In genomic region chr7:123532788-123533552, GRCh38 we compare ENCODE assay signal across 8 cellular contexts. TPM values are rescaled to one million over a fixed set of nuclear protein-coding genes. Genes with fewer than 3 reads are reported as not detected.
DNase-seq lines count a peak whose midpoint lies in the region; ATAC-seq, FAIRE-seq and TF ChIP-seq lines count a peak whose summit lies in the region.
"Not testable (repeated sequence)": the region's sequence is repeated elsewhere in the genome, so short reads cannot be mapped to it uniquely, and the experiment has no call there.

No MANE protein-coding gene starts in this region.

- CTCF ChIA-PET in activated CD4-positive, alpha-beta T cell treated with anti-CD3 and anti-CD28 coated beads, Interleukin-2, amount 10 ng/mL, durations not matched to agents 7 days and 5 days (lab: Charles Lee) = not testable (repeated sequence)

- DNase-seq in HAP-1 (ENCODE audit: low spot score in 2 of 2) (peak in 1 of 2 experiments; percentile 45), NCI-H146 (lab: John Stamatoyannopoulos, UW) (peak; percentile 4)
- peak; percentile 10 for DNase-seq in activated CD4-positive, alpha-beta T cell treated with anti-CD3 and anti-CD28 coated beads, Interleukin-2, amount 10 ng/mL, durations not matched to agents 7 days and 5 days
- DNase-seq in bronchial epithelial cell (ENCODE audit: low read depth); right atrium auricular region (ENCODE audit: low spot score); omental fat pad (ENCODE audit: low spot score); type B pancreatic cell (ENCODE audit: extremely low spot score, unreplicated experiment): not testable (repeated sequence)

- H3K9me3 Mint-ChIP-seq in activated CD4-positive, alpha-beta T cell treated with anti-CD3 and anti-CD28 coated beads, Interleukin-2, amount 10 ng/mL, durations not matched to agents 7 days and 5 days; type B pancreatic cell: not testable (repeated sequence)

- peak overlapping the region; percentile 83 for H3K4me3 Mint-ChIP-seq in activated CD4-positive, alpha-beta T cell treated with anti-CD3 and anti-CD28 coated beads, Interleukin-2, amount 10 ng/mL, durations not matched to agents 7 days and 5 days
- H3K4me3 Mint-ChIP-seq in type B pancreatic cell = peak overlapping the region; percentile 89

- not testable (repeated sequence) for H3K36me3 Mint-ChIP-seq in activated CD4-positive, alpha-beta T cell treated with anti-CD3 and anti-CD28 coated beads, Interleukin-2, amount 10 ng/mL, durations not matched to agents 7 days and 5 days (ENCODE audit: low read depth); type B pancreatic cell

- not testable (repeated sequence) for FAIRE-seq in bronchial epithelial cell (lab: Jason Lieb, UNC)

- TF ChIP-seq CTCF in bronchial epithelial cell (IDR thresholded peaks at IDR 0.05; ENCODE audit: insufficient read depth, low read length, severe bottlenecking); right atrium auricular region (IDR thresholded peaks at IDR 0.05); omental fat pad (IDR thresholded peaks at IDR 0.05); type B pancreatic cell (conservative IDR thresholded peaks at IDR 0.05): not testable (repeated sequence)

- H3K9me3 ChIP-seq in HAP-1, right atrium auricular region: not testable (repeated sequence)

- H3K36me3 ChIP-seq in HAP-1 (replicated peaks); bronchial epithelial cell (ENCODE audit: control insufficient read depth, insufficient read depth, low read length); right atrium auricular region: not testable (repeated sequence)

- H3K27me3 ChIP-seq in HAP-1 (ENCODE audit: low read depth) = peaks cover 12% of the 10 kb centered on the region
- not testable (repeated sequence) for H3K27me3 ChIP-seq in bronchial epithelial cell (ENCODE audit: control insufficient read depth, insufficient read depth, low read length); right atrium auricular region

- H3K4me1 ChIP-seq in HAP-1 = peaks cover 23% of the 10 kb centered on the region; the same call in 1 of the 2 replicates
- peaks cover 0 to 15% of the 10 kb centered on the region in 2 donors for H3K4me1 ChIP-seq in right atrium auricular region

- in situ Hi-C loops in HAP-1 (cut with MboI; ENCODE audit: low sequenced_read_pairs) = not testable (repeated sequence)

- H3K27me3 Mint-ChIP-seq in activated CD4-positive, alpha-beta T cell treated with anti-CD3 and anti-CD28 coated beads, Interleukin-2, amount 10 ng/mL, durations not matched to agents 7 days and 5 days = peaks cover 28% of the 10 kb centered on the region
- peaks cover 22% of the 10 kb centered on the region for H3K27me3 Mint-ChIP-seq in type B pancreatic cell

- H3K27ac Mint-ChIP-seq in activated CD4-positive, alpha-beta T cell treated with anti-CD3 and anti-CD28 coated beads, Interleukin-2, amount 10 ng/mL, durations not matched to agents 7 days and 5 days = not testable (repeated sequence)
- peak overlapping the region; percentile 1 for H3K27ac Mint-ChIP-seq in type B pancreatic cell

- POLR2A ChIA-PET in activated CD4-positive, alpha-beta T cell treated with anti-CD3 and anti-CD28 coated beads, Interleukin-2, amount 10 ng/mL, durations not matched to agents 7 days and 5 days (lab: Charles Lee) = not testable (repeated sequence)

- peak; percentile 13 for ATAC-seq in omental fat pad (ENCODE audit: low FRiP score)

- peaks cover 27% of the 10 kb centered on the region for H3K4me1 Mint-ChIP-seq in activated CD4-positive, alpha-beta T cell treated with anti-CD3 and anti-CD28 coated beads, Interleukin-2, amount 10 ng/mL, durations not matched to agents 7 days and 5 days
- H3K4me1 Mint-ChIP-seq in type B pancreatic cell (ENCODE audit: unreplicated experiment) = not testable (repeated sequence)

- H3K4me3 ChIP-seq in GM08714 (ENCODE audit: low read length) (peak overlapping the region; percentile 56; the same call in 1 of the 2 replicates), HAP-1 (peak overlapping the region; percentile 20), bronchial epithelial cell (ENCODE audit: low read depth, low read length) (peak overlapping the region; percentile 17), right atrium auricular region (peak overlapping the region; percentile 37 to 52)

- not testable (repeated sequence) for H3K27ac ChIP-seq in right atrium auricular region

RNA-seq across cellular contexts. Expression of gene IQUB, which starts 1.4 kb away (rescaled TPM):
- not detected for total RNA-seq in activated CD4-positive, alpha-beta T cell treated with anti-CD3 and anti-CD28 coated beads, Interleukin-2, amount 10 ng/mL, durations not matched to agents 7 days and 5 days
- 0.13 TPM in 1 of 2 replicates, not detected in the other for total RNA-seq in bronchial epithelial cell
- under 1 TPM; 0.51 to 0.85 TPM for total RNA-seq in right atrium auricular region
- total RNA-seq in omental fat pad = 1 to 10 TPM in 2 of 4 donors, under 1 TPM in 1, not detected in 1; 0.32 to 1.6 (median 1.4) TPM
- total RNA-seq in type B pancreatic cell (ENCODE audit: low replicate concordance) = 1.2 and 2.1 TPM in 2 replicates

RNA-seq across cellular contexts. Expression of gene NDUFA5, which starts 24.6 kb away (rescaled TPM):
- 10 to 100 TPM; 45.4 to 49.7 TPM for total RNA-seq in activated CD4-positive, alpha-beta T cell treated with anti-CD3 and anti-CD28 coated beads, Interleukin-2, amount 10 ng/mL, durations not matched to agents 7 days and 5 days
- total RNA-seq in bronchial epithelial cell = 27.9 and 42.0 TPM in 2 replicates
- 100 to 1,000 TPM; 110 to 227 TPM for total RNA-seq in right atrium auricular region
- total RNA-seq in omental fat pad = 10 to 100 TPM; 24.6 to 42.2 (median 31.1) TPM
- total RNA-seq in type B pancreatic cell (ENCODE audit: low replicate concordance) = 85.8 and 99.1 TPM in 2 replicates
